In genomic region chr16:2439598-2439997, GRCh38 we compare ENCODE assay signal across 1 cellular context.
A peak's percentile ranks its signal among the peaks of the same experiment; 100 is the strongest.
TF ChIP-seq lines count a peak whose summit lies in the region.

No MANE protein-coding gene starts in this region.

TF ChIP-seq in K562, 482 proteins besides CTCF, POLR2A, EP300 and RAD21:
- TF ChIP-seq REST (CRISPR knock-in tag; IDR thresholded peaks at IDR 0.05; ENCODE audit: low read depth) (no peak), RBFOX2 (IDR thresholded peaks at IDR 0.05; ENCODE audit: low read depth, low read length) (peak; percentile 50; the same call in 1 of the 2 replicates)
TF ChIP-seq in K562: peak in this region for 1.
